ENCODE assay signal across 9 cellular contexts in genomic region chr3:42589382-42590109, GRCh38. TPM values are rescaled to one million over a fixed set of nuclear protein-coding genes. Genes with fewer than 3 reads are reported as not detected.
A peak's percentile ranks its signal among the peaks of the same experiment; 100 is the strongest.
DNase-seq lines count a peak whose midpoint lies in the region; ATAC-seq and TF ChIP-seq lines count a peak whose summit lies in the region.
"Had no signal": no experiment of that assay in that cellular context is flagged by ENCODE, and none has a peak within 500 bp of the region (broad histone marks: within the 10 kb centered on the region; RNA-seq: fewer than 3 reads in every experiment).

No MANE protein-coding gene starts in this region.

- no peaks in the 10 kb centered on the region for H3K36me3 Mint-ChIP-seq in CD4-positive, CD25-positive, alpha-beta regulatory T cell
- H3K36me3 Mint-ChIP-seq in chondrocyte (ENCODE audit: low read depth), result peaks cover 6% of the 10 kb centered on the region

- H4K91ac ChIP-seq in neuronal stem cell (ENCODE audit: low read depth, low read length, poor library complexity), result no peak overlapping the region

- H3K36me3 ChIP-seq in CD4-positive, CD25-positive, alpha-beta regulatory T cell (ENCODE audit: control insufficient read depth, insufficient read depth, low read length), result peaks cover 14% of the 10 kb centered on the region
- H3K36me3 ChIP-seq in neuronal stem cell (replicated peaks in 1 of 2; ENCODE audit: control insufficient read depth in 2 of 2, insufficient read depth in 2 of 2, low read length in 2 of 2) (peaks cover 4 to 33% of the 10 kb centered on the region in 2 donors), aorta (ENCODE audit: control insufficient read depth in 1 of 2, insufficient read depth in 2 of 2, low read length in 1 of 2) (peaks cover under 1 to 2% of the 10 kb centered on the region in 2 donors)

- H2BK5ac ChIP-seq in neuronal stem cell (ENCODE audit: low read length), result no peak overlapping the region

- no peak overlapping the region for H2BK120ac ChIP-seq in neuronal stem cell (ENCODE audit: low read depth, low read length)

- H3K23ac ChIP-seq in neuronal stem cell (ENCODE audit: low read depth, low read length, poor library complexity), result peak overlapping the region; percentile 52

- intact Hi-C loops in aorta (cut with DNase I), result loop anchor here in 1 of 2 donors (10.0 kb wide), 1 partner anchor 155 kb away; no protein-coding TSS in a partner anchor

- H3K4ac ChIP-seq in neuronal stem cell (ENCODE audit: low read length), result no peak overlapping the region

- H3K4me1 Mint-ChIP-seq in CD4-positive, CD25-positive, alpha-beta regulatory T cell, result peaks cover 18 to 51% (median 26%) of the 10 kb centered on the region in 4 donors
- peaks cover 25% of the 10 kb centered on the region for H3K4me1 Mint-ChIP-seq in chondrocyte (ENCODE audit: low read depth)

- H3K9me3 ChIP-seq in CD4-positive, CD25-positive, alpha-beta regulatory T cell (ENCODE audit: control insufficient read depth in 2 of 2, low read length in 2 of 2), result no peaks in the 10 kb centered on the region
- H3K9me3 ChIP-seq in neuronal stem cell (replicated peaks in 1 of 2; ENCODE audit: control insufficient read depth in 2 of 2, insufficient read depth in 1 of 2, low read depth in 1 of 2, low read length in 2 of 2) (no peaks in the 10 kb centered on the region), aorta (ENCODE audit: control insufficient read depth, low read length) (no peaks in the 10 kb centered on the region)

- H3K9me3 Mint-ChIP-seq in CD4-positive, CD25-positive, alpha-beta regulatory T cell, result no peaks in the 10 kb centered on the region
- H3K9me3 Mint-ChIP-seq in chondrocyte (ENCODE audit: low read depth), result no peaks in the 10 kb centered on the region

- H2BK12ac ChIP-seq in neuronal stem cell (ENCODE audit: low read length), result no peak overlapping the region

- no peak overlapping the region for H2AFZ ChIP-seq in neuronal stem cell (ENCODE audit: low read length)

- peak overlapping the region; percentile 87 for H3K27ac ChIP-seq in CD4-positive, CD25-positive, alpha-beta regulatory T cell (ENCODE audit: insufficient read depth, low read length, poor library complexity, severe bottlenecking)
- H3K27ac ChIP-seq in neuronal stem cell (replicated peaks; ENCODE audit: low read length) (no peak overlapping the region), aorta (ENCODE audit: low read depth in 1 of 2, low read length in 2 of 2) (no peak overlapping the region)

- H4K8ac ChIP-seq in neuronal stem cell (ENCODE audit: low read depth, low read length), result no peak overlapping the region

- WGBS in neuronal stem cell (ENCODE audit: extremely low coverage in 2 of 2, insufficient read length in 2 of 2, insufficient replicate concordance in 1 of 2), 2 donors, result no CpG with 5 or more reads among the region's 20 CpGs
- WGBS in aorta, 2 donors, result 93 to 94% methylated on average over 20 of the region's 20 CpGs

- H3K27me3 Mint-ChIP-seq in CD4-positive, CD25-positive, alpha-beta regulatory T cell, result peaks cover 5% of the 10 kb centered on the region
- no peaks in the 10 kb centered on the region for H3K27me3 Mint-ChIP-seq in chondrocyte (ENCODE audit: low read depth)

- no peak for DNase-seq in CD4-positive, CD25-positive, alpha-beta regulatory T cell
- DNase-seq in Jurkat, Clone E6-1 (ENCODE audit: low read depth, low spot score), result no peak
- DNase-seq in chondrocyte (ENCODE audit: low spot score) (no peak), neuronal stem cell (ENCODE audit: low spot score) (no peak), GM10266 (ENCODE audit: extremely low spot score) (no peak), NCI-H2081 (lab: John Stamatoyannopoulos, UW) (no peak), aorta (no peak)
- DNase-seq: dermis blood vessel endothelial cell had no signal

- H3K79me1 ChIP-seq in neuronal stem cell (ENCODE audit: low read depth, low read length), result no peaks in the 10 kb centered on the region

- TF ChIP-seq CTCF in chondrocyte (IDR thresholded peaks at IDR 0.05), result no peak
- TF ChIP-seq CTCF in GM10266 (IDR thresholded peaks at IDR 0.05; ENCODE audit: control insufficient read depth, insufficient read depth, low read depth, missing control alignments), result no peak

- H3K27ac Mint-ChIP-seq in CD4-positive, CD25-positive, alpha-beta regulatory T cell, result peak overlapping the region; percentile 97 to 99 (median 98)
- H3K27ac Mint-ChIP-seq in chondrocyte (ENCODE audit: unreplicated experiment), result no peak overlapping the region

- peaks cover 14% of the 10 kb centered on the region for H3K4me1 ChIP-seq in CD4-positive, CD25-positive, alpha-beta regulatory T cell (ENCODE audit: control insufficient read depth, insufficient read depth, low read length, poor library complexity, severe bottlenecking)
- H3K4me1 ChIP-seq in neuronal stem cell (ENCODE audit: control insufficient read depth in 2 of 2, insufficient read depth in 1 of 2, low read depth in 1 of 2, low read length in 2 of 2), result peaks cover 2 to 6% of the 10 kb centered on the region in 2 donors
- no peaks in the 10 kb centered on the region for H3K4me1 ChIP-seq in aorta (ENCODE audit: control insufficient read depth in 1 of 2, insufficient read depth in 2 of 2, low read length in 2 of 2)

- H3K27me3 ChIP-seq in CD4-positive, CD25-positive, alpha-beta regulatory T cell (ENCODE audit: control insufficient read depth, insufficient read depth, low read length), result no peaks in the 10 kb centered on the region
- H3K27me3 ChIP-seq in neuronal stem cell (ENCODE audit: control insufficient read depth in 3 of 3, insufficient read depth in 3 of 3, low read depth in 1 of 3, low read length in 3 of 3) (no peaks in the 10 kb centered on the region), aorta (ENCODE audit: control insufficient read depth in 1 of 2, insufficient read depth in 2 of 2, low read length in 1 of 2) (no peaks in the 10 kb centered on the region)

- no peak overlapping the region for H3K4me2 ChIP-seq in neuronal stem cell (ENCODE audit: insufficient read depth, low read length, poor library complexity, severe bottlenecking)

- ATAC-seq in CD4-positive, CD25-positive, alpha-beta regulatory T cell (ENCODE audit: low read depth in 2 of 2), result no peak
- no peak for ATAC-seq in aorta (ENCODE audit: low FRiP score)
- no peak for ATAC-seq in activated CD4-positive, CD25-positive, alpha-beta regulatory T cell treated with anti-CD3 and anti-CD28 coated beads, Interleukin-2, amount 50 U/mL, for 24 hours

- H2AK5ac ChIP-seq in neuronal stem cell (ENCODE audit: low read depth, low read length), result no peak overlapping the region

- H2BK15ac ChIP-seq in neuronal stem cell (ENCODE audit: low read length), result no peak overlapping the region

- peak overlapping the region; percentile 98 to 99 (median 98) for H3K4me3 Mint-ChIP-seq in CD4-positive, CD25-positive, alpha-beta regulatory T cell
- peak overlapping the region; percentile 87 for H3K4me3 Mint-ChIP-seq in chondrocyte (ENCODE audit: unreplicated experiment)

- no peak overlapping the region for H3K9ac ChIP-seq in neuronal stem cell (ENCODE audit: low read depth, low read length, poor library complexity)

- no peak overlapping the region for H3K18ac ChIP-seq in neuronal stem cell (ENCODE audit: low read length)

- H3K4me3 ChIP-seq in CD4-positive, CD25-positive, alpha-beta regulatory T cell (ENCODE audit: low read depth, low read length), result peak overlapping the region; percentile 75
- peak overlapping the region; percentile 71 for H3K4me3 ChIP-seq in Jurkat, Clone E6-1 (ENCODE audit: low read length)
- no peak overlapping the region for H3K4me3 ChIP-seq in neuronal stem cell (ENCODE audit: low read length in 2 of 2)
- no peak overlapping the region for H3K4me3 ChIP-seq in aorta (ENCODE audit: low read length in 2 of 2)

- H3K14ac ChIP-seq in neuronal stem cell (ENCODE audit: low read length), result no peak overlapping the region

RNA-seq across cellular contexts. Expression of gene SS18L2, which starts 1.1 kb away (rescaled TPM):
- total RNA-seq in CD4-positive, CD25-positive, alpha-beta regulatory T cell, result 52.7 TPM
- 100 to 1,000 TPM; 129 to 153 (median 142) TPM for polyA plus RNA-seq in CD4-positive, CD25-positive, alpha-beta regulatory T cell
- polyA plus RNA-seq in Jurkat, Clone E6-1 (2012; ENCODE audit: insufficient read depth, insufficient read length), result 58.8 TPM
- 13.5 to 18.5 TPM (median 14.5 TPM) in 3 replicates for total RNA-seq in chondrocyte
- polyA plus RNA-seq in neuronal stem cell (2013, experiment 1 of 2), result 75.6 TPM
- polyA plus RNA-seq in neuronal stem cell (2013, experiment 2 of 2), result 77.7 TPM
- total RNA-seq in aorta, result 10 to 100 TPM; 17.5 to 18.5 TPM
- polyA plus RNA-seq in aorta, result 10 to 100 TPM; 21.4 to 47.8 TPM

RNA-seq across cellular contexts. Expression of gene SEC22C, which starts 7.8 kb away (rescaled TPM):
- 72.0 TPM for total RNA-seq in CD4-positive, CD25-positive, alpha-beta regulatory T cell
- polyA plus RNA-seq in CD4-positive, CD25-positive, alpha-beta regulatory T cell, result 10 to 100 TPM; 40.9 to 53.9 (median 51.4) TPM
- polyA plus RNA-seq in Jurkat, Clone E6-1 (2012; ENCODE audit: insufficient read depth, insufficient read length), result 34.4 TPM
- total RNA-seq in chondrocyte (49.8 to 55.8 TPM (median 55.0 TPM) in 3 replicates), aorta (10 to 100 TPM; 43.6 to 46.6 TPM)
- polyA plus RNA-seq in neuronal stem cell (2013, experiment 1 of 2), result 30.9 TPM
- 29.4 TPM for polyA plus RNA-seq in neuronal stem cell (2013, experiment 2 of 2)
- 10 to 100 TPM; 54.5 to 58.6 TPM for polyA plus RNA-seq in aorta

RNA-seq across cellular contexts. Expression of gene NKTR, which starts 10.9 kb away (rescaled TPM):
- 291 TPM for total RNA-seq in CD4-positive, CD25-positive, alpha-beta regulatory T cell
- 10 to 100 TPM in 3 of 4 donors, 1 to 10 TPM in 1; 9.7 to 17.1 (median 10.9) TPM for polyA plus RNA-seq in CD4-positive, CD25-positive, alpha-beta regulatory T cell
- 54.4 TPM for polyA plus RNA-seq in Jurkat, Clone E6-1 (2012; ENCODE audit: insufficient read depth, insufficient read length)
- total RNA-seq in chondrocyte, result 49.7 to 71.5 TPM (median 50.0 TPM) in 3 replicates
- polyA plus RNA-seq in neuronal stem cell (2013, experiment 1 of 2), result 57.4 TPM
- 60.9 TPM for polyA plus RNA-seq in neuronal stem cell (2013, experiment 2 of 2)
- total RNA-seq in aorta, result 100 to 1,000 TPM in 1 of 2 donors, 10 to 100 TPM in 1; 98.5 to 163 TPM
- polyA plus RNA-seq in aorta, result 10 to 100 TPM in 1 of 2 donors, 1 to 10 TPM in 1; 6.1 to 57.7 TPM

Comparison
In these comparisons a context has a peak if more than half of its experiments do, and no peak if none do; other contexts are left out.
1. H3K4me3 ChIP-seq: peak in CD4-positive, CD25-positive, alpha-beta regulatory T cell (single experiment) and Jurkat, Clone E6-1 (single experiment); none in neuronal stem cell (0 of 2) and aorta (0 of 2).